1 cellular context compared by ENCODE assay signal in genomic region chr14:104572668-104573067, GRCh38.
A peak's percentile ranks its signal among the peaks of the same experiment; 100 is the strongest.
TF ChIP-seq lines count a peak whose summit lies in the region.

No MANE protein-coding gene starts in this region.

TF ChIP-seq in K562, 482 proteins besides CTCF, POLR2A, EP300 and RAD21 (continued from another document):
- TF ChIP-seq, protein P1, sequence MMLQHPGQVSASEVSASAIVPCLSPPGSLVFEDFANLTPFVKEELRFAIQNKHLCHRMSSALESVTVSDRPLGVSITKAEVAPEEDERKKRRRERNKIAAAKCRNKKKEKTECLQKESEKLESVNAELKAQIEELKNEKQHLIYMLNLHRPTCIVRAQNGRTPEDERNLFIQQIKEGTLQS (IDR thresholded peaks at IDR 0.05), result peak; percentile 44
- TF ChIP-seq, protein P1 (CRISPR knock-in tag; conservative IDR thresholded peaks at IDR 0.05), result no peak
- TF ChIP-seq ZBTB17 (CRISPR knock-in tag; IDR thresholded peaks at IDR 0.05) (no peak), ATF7 (IDR thresholded peaks at IDR 0.05) (peak; percentile 41; the same call in 1 of the 2 replicates)
